In the genomic region with DNA sequence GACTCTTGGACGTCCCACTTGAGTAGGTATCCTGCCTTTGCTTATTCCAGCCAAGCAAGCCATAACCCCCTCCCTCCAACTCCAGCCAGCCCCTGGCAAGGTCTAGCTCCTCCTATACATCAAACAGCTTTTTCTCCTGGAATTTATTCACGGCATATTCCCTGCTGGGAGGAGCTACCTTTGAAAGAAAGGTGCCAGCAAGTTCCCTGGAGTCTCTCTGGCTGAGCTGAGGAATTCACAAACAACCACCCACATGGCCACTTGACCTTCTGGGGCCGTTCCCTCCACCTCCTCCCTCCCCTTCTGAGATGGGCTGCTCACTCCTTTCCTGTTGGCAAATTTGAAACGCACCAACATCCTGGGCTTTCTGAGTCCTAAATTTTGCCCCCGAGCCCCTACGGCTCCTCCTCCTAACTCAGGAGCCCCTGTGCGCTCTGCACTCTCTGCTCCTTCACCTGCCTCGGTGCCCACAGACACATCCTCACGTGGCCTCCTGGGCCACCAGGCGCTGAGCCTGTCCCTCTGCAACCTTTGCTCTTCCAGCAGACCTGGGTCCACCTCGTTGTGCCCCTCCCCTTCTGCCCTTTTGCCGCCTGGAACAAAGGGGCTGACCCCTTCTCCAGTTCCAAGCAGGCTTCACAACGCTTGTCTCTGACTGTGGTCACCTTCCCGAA, we compare ENCODE assay signal across 1 cellular context.
TF ChIP-seq lines count a peak whose summit lies in the region.

No MANE protein-coding gene starts in this region.

TF ChIP-seq in HepG2, 621 proteins besides CTCF, POLR2A, EP300 and RAD21 (continued from another document and continues in another):
- TF ChIP-seq, protein P1, sequence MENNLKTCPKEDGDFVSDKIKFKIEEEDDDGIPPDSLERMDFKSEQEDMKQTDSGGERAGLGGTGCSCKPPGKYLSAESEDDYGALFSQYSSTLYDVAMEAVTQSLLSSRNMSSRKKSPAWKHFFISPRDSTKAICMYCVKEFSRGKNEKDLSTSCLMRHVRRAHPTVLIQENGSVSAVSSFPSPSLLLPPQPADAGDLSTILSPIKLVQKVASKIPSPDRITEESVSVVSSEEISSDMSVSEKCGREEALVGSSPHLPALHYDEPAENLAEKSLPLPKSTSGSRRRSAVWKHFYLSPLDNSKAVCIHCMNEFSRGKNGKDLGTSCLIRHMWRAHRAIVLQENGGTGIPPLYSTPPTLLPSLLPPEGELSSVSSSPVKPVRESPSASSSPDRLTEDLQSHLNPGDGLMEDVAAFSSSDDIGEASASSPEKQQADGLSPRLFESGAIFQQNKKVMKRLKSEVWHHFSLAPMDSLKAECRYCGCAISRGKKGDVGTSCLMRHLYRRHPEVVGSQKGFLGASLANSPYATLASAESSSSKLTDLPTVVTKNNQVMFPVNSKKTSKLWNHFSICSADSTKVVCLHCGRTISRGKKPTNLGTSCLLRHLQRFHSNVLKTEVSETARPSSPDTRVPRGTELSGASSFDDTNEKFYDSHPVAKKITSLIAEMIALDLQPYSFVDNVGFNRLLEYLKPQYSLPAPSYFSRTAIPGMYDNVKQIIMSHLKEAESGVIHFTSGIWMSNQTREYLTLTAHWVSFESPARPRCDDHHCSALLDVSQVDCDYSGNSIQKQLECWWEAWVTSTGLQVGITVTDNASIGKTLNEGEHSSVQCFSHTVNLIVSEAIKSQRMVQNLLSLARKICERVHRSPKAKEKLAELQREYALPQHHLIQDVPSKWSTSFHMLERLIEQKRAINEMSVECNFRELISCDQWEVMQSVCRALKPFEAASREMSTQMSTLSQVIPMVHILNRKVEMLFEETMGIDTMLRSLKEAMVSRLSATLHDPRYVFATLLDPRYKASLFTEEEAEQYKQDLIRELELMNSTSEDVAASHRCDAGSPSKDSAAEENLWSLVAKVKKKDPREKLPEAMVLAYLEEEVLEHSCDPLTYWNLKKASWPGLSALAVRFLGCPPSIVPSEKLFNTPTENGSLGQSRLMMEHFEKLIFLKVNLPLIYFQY (CRISPR knock-in tag; IDR thresholded peaks at IDR 0.05; ENCODE audit: borderline replicate concordance) = no peak
- TF ChIP-seq ZC3H4 (CRISPR knock-in tag; IDR thresholded peaks at IDR 0.05; ENCODE audit: borderline replicate concordance) (no peak), RXRB (CRISPR knock-in tag; IDR thresholded peaks at IDR 0.05; ENCODE audit: borderline replicate concordance) (peak; percentile 83), GFI1 (CRISPR knock-in tag; IDR thresholded peaks at IDR 0.05; ENCODE audit: borderline replicate concordance) (no peak), DNMT3B (CRISPR knock-in tag; conservative IDR thresholded peaks at IDR 0.05) (no peak), ZNF703 (CRISPR knock-in tag; IDR thresholded peaks at IDR 0.05; ENCODE audit: borderline replicate concordance) (no peak), HNRNPL (IDR thresholded peaks at IDR 0.05; ENCODE audit: low read depth, low read length) (peak; percentile 61; the same call in 1 of the 2 replicates), MXD4 (CRISPR knock-in tag; IDR thresholded peaks at IDR 0.05) (no peak), ZNF589 (CRISPR knock-in tag; conservative IDR thresholded peaks at IDR 0.05) (no peak), ZNF292 (CRISPR knock-in tag; IDR thresholded peaks at IDR 0.05; ENCODE audit: borderline replicate concordance, low read depth) (0 out of 2 replicates have a peak, but pooled peaks have one; percentile 27), MXI1 (IDR thresholded peaks at IDR 0.05; ENCODE audit: borderline replicate concordance, low read depth, low read length) (peak; percentile 22; the same call in 1 of the 3 replicates), ZNF329 (CRISPR knock-in tag; IDR thresholded peaks at IDR 0.05; ENCODE audit: low read depth) (no peak), JUNB (CRISPR knock-in tag; IDR thresholded peaks at IDR 0.05; ENCODE audit: borderline replicate concordance) (no peak), PHF8 (CRISPR knock-in tag; IDR thresholded peaks at IDR 0.05) (0 out of 2 replicates have a peak, but pooled peaks have one; percentile 29), ZNF768 (CRISPR knock-in tag; IDR thresholded peaks at IDR 0.05) (no peak; the same call in 1 of the 2 replicates), SALL1 (CRISPR knock-in tag; IDR thresholded peaks at IDR 0.05) (peak; percentile 79), IKZF4 (CRISPR knock-in tag; IDR thresholded peaks at IDR 0.05; ENCODE audit: borderline replicate concordance, low read depth, not compliant biosample characterization) (no peak), SAP130 (CRISPR knock-in tag; IDR thresholded peaks at IDR 0.05; ENCODE audit: low read depth) (peak; percentile 52), ZNF598 (CRISPR knock-in tag; IDR thresholded peaks at IDR 0.05; ENCODE audit: borderline replicate concordance) (0 out of 2 replicates have a peak, but pooled peaks have one; percentile 36), RARA (CRISPR knock-in tag; IDR thresholded peaks at IDR 0.05) (peak; percentile 79), NFATC3 (CRISPR knock-in tag; IDR thresholded peaks at IDR 0.05) (no peak), RNF2 (conservative IDR thresholded peaks at IDR 0.05; ENCODE audit: low read depth) (no peak)
- TF ChIP-seq, protein P2, sequence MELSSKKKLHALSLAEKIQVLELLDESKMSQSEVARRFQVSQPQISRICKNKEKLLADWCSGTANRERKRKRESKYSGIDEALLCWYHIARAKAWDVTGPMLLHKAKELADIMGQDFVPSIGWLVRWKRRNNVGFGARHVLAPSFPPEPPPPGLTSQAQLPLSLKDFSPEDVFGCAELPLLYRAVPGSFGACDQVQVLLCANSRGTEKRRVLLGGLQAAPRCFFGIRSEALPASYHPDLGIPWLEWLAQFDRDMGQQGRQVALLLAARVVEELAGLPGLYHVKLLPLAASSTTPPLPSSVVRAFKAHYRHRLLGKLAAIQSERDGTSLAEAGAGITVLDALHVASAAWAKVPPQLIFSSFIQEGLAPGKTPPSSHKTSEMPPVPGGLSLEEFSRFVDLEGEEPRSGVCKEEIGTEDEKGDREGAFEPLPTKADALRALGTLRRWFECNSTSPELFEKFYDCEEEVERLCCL (CRISPR knock-in tag; IDR thresholded peaks at IDR 0.05; ENCODE audit: borderline replicate concordance) = no peak
- TF ChIP-seq, protein P3, sequence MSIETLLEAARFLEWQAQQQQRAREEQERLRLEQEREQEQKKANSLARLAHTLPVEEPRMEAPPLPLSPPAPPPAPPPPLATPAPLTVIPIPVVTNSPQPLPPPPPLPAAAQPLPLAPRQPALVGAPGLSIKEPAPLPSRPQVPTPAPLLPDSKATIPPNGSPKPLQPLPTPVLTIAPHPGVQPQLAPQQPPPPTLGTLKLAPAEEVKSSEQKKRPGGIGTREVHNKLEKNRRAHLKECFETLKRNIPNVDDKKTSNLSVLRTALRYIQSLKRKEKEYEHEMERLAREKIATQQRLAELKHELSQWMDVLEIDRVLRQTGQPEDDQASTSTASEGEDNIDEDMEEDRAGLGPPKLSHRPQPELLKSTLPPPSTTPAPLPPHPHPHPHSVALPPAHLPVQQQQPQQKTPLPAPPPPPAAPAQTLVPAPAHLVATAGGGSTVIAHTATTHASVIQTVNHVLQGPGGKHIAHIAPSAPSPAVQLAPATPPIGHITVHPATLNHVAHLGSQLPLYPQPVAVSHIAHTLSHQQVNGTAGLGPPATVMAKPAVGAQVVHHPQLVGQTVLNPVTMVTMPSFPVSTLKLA (IDR thresholded peaks at IDR 0.05) = no peak
- TF ChIP-seq, protein P4, sequence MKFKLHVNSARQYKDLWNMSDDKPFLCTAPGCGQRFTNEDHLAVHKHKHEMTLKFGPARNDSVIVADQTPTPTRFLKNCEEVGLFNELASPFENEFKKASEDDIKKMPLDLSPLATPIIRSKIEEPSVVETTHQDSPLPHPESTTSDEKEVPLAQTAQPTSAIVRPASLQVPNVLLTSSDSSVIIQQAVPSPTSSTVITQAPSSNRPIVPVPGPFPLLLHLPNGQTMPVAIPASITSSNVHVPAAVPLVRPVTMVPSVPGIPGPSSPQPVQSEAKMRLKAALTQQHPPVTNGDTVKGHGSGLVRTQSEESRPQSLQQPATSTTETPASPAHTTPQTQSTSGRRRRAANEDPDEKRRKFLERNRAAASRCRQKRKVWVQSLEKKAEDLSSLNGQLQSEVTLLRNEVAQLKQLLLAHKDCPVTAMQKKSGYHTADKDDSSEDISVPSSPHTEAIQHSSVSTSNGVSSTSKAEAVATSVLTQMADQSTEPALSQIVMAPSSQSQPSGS (CRISPR knock-in tag; IDR thresholded peaks at IDR 0.05) = peak; percentile 44; the same call in 1 of the 2 replicates
- TF ChIP-seq, protein P5, sequence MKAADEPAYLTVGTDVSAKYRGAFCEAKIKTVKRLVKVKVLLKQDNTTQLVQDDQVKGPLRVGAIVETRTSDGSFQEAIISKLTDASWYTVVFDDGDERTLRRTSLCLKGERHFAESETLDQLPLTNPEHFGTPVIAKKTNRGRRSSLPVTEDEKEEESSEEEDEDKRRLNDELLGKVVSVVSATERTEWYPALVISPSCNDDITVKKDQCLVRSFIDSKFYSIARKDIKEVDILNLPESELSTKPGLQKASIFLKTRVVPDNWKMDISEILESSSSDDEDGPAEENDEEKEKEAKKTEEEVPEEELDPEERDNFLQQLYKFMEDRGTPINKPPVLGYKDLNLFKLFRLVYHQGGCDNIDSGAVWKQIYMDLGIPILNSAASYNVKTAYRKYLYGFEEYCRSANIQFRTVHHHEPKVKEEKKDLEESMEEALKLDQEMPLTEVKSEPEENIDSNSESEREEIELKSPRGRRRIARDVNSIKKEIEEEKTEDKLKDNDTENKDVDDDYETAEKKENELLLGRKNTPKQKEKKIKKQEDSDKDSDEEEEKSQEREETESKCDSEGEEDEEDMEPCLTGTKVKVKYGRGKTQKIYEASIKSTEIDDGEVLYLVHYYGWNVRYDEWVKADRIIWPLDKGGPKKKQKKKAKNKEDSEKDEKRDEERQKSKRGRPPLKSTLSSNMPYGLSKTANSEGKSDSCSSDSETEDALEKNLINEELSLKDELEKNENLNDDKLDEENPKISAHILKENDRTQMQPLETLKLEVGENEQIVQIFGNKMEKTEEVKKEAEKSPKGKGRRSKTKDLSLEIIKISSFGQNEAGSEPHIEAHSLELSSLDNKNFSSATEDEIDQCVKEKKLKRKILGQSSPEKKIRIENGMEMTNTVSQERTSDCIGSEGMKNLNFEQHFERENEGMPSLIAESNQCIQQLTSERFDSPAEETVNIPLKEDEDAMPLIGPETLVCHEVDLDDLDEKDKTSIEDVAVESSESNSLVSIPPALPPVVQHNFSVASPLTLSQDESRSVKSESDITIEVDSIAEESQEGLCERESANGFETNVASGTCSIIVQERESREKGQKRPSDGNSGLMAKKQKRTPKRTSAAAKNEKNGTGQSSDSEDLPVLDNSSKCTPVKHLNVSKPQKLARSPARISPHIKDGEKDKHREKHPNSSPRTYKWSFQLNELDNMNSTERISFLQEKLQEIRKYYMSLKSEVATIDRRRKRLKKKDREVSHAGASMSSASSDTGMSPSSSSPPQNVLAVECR (CRISPR knock-in tag; IDR thresholded peaks at IDR 0.05; ENCODE audit: borderline replicate concordance) = no peak; the same call in 1 of the 2 replicates
- TF ChIP-seq, protein P6, sequence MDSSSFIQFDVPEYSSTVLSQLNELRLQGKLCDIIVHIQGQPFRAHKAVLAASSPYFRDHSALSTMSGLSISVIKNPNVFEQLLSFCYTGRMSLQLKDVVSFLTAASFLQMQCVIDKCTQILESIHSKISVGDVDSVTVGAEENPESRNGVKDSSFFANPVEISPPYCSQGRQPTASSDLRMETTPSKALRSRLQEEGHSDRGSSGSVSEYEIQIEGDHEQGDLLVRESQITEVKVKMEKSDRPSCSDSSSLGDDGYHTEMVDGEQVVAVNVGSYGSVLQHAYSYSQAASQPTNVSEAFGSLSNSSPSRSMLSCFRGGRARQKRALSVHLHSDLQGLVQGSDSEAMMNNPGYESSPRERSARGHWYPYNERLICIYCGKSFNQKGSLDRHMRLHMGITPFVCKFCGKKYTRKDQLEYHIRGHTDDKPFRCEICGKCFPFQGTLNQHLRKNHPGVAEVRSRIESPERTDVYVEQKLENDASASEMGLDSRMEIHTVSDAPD (CRISPR knock-in tag; IDR thresholded peaks at IDR 0.05) = no peak
- TF ChIP-seq, protein P7, sequence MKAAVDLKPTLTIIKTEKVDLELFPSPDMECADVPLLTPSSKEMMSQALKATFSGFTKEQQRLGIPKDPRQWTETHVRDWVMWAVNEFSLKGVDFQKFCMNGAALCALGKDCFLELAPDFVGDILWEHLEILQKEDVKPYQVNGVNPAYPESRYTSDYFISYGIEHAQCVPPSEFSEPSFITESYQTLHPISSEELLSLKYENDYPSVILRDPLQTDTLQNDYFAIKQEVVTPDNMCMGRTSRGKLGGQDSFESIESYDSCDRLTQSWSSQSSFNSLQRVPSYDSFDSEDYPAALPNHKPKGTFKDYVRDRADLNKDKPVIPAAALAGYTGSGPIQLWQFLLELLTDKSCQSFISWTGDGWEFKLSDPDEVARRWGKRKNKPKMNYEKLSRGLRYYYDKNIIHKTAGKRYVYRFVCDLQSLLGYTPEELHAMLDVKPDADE (CRISPR knock-in tag; IDR thresholded peaks at IDR 0.05) = no peak
- TF ChIP-seq, protein P8, sequence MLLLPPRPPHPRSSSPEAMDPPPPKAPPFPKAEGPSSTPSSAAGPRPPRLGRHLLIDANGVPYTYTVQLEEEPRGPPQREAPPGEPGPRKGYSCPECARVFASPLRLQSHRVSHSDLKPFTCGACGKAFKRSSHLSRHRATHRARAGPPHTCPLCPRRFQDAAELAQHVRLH (CRISPR knock-in tag; IDR thresholded peaks at IDR 0.05; ENCODE audit: borderline replicate concordance, low read depth) = no peak
- TF ChIP-seq, protein P9, sequence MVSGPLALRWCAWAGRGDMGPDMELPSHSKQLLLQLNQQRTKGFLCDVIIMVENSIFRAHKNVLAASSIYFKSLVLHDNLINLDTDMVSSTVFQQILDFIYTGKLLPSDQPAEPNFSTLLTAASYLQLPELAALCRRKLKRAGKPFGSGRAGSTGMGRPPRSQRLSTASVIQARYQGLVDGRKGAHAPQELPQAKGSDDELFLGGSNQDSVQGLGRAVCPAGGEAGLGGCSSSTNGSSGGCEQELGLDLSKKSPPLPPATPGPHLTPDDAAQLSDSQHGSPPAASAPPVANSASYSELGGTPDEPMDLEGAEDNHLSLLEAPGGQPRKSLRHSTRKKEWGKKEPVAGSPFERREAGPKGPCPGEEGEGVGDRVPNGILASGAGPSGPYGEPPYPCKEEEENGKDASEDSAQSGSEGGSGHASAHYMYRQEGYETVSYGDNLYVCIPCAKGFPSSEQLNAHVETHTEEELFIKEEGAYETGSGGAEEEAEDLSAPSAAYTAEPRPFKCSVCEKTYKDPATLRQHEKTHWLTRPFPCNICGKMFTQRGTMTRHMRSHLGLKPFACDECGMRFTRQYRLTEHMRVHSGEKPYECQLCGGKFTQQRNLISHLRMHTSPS (CRISPR knock-in tag; IDR thresholded peaks at IDR 0.05; ENCODE audit: low read depth) = peak; percentile 84
- TF ChIP-seq, protein P10, sequence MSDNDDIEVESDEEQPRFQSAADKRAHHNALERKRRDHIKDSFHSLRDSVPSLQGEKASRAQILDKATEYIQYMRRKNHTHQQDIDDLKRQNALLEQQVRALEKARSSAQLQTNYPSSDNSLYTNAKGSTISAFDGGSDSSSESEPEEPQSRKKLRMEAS (IDR thresholded peaks at IDR 0.05) = peak; percentile 95
- TF ChIP-seq, protein P11, sequence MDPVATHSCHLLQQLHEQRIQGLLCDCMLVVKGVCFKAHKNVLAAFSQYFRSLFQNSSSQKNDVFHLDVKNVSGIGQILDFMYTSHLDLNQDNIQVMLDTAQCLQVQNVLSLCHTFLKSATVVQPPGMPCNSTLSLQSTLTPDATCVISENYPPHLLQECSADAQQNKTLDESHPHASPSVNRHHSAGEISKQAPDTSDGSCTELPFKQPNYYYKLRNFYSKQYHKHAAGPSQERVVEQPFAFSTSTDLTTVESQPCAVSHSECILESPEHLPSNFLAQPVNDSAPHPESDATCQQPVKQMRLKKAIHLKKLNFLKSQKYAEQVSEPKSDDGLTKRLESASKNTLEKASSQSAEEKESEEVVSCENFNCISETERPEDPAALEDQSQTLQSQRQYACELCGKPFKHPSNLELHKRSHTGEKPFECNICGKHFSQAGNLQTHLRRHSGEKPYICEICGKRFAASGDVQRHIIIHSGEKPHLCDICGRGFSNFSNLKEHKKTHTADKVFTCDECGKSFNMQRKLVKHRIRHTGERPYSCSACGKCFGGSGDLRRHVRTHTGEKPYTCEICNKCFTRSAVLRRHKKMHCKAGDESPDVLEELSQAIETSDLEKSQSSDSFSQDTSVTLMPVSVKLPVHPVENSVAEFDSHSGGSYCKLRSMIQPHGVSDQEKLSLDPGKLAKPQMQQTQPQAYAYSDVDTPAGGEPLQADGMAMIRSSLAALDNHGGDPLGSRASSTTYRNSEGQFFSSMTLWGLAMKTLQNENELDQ (CRISPR knock-in tag; IDR thresholded peaks at IDR 0.05; ENCODE audit: borderline replicate concordance) = no peak
